ENCODE assay signal across 20 cellular contexts in genomic region chr6:21608610-21609009, GRCh38.
"Had no signal": no experiment of that assay in that cellular context is flagged by ENCODE, and none has a peak within 500 bp of the region (broad histone marks: within the 10 kb centered on the region; RNA-seq: fewer than 3 reads in every experiment).

No MANE protein-coding gene starts in this region.

- DNase-seq: effector memory CD8-positive, alpha-beta T cell; gastrocnemius medialis; left lung; lower lobe of right lung; psoas muscle; retina; right lobe of liver; spleen; stimulated activated CD4-positive, alpha-beta T cell treated with anti-CD3 and anti-CD28 coated beads, Interleukin-15, amount 100 ng/mL, for 24 hours; stimulated activated CD4-positive, alpha-beta T cell treated with anti-CD3 and anti-CD28 coated beads, Interleukin-1b, Interleukin-23, amount 100 ng/mL, for 48 hours; stimulated activated CD4-positive, alpha-beta T cell treated with anti-CD3 and anti-CD28 coated beads, Interleukin-4, amount 100 ng/mL, for 24 hours; tibial artery had no signal

- H3K27me3 ChIP-seq: esophagus muscularis mucosa, gastrocnemius medialis, left lung, neutrophil, right lobe of liver, spleen, tibial artery had no signal

- H3K27ac Mint-ChIP-seq: effector memory CD8-positive, alpha-beta T cell; memory B cell; mesothelial cell of epicardium; stimulated activated memory B cell treated with anti-CD40 and anti-IgM and Interleukin-4, amounts not matched to agents 10 μg/mL and 1 μg/mL and 100 μg/mL, for 72 hours; stimulated activated naive CD8-positive, alpha-beta T cell treated with anti-CD3 and anti-CD28 coated beads, Interleukin-15, Interleukin-2, amounts not matched to agents 100 ng/mL and 50 ng/mL, for 24 hours had no signal

- H3K4me3 ChIP-seq: esophagus muscularis mucosa, gastrocnemius medialis, left lung, lower lobe of right lung, psoas muscle, right lobe of liver, spleen, tibial artery had no signal

- H3K4me1 ChIP-seq: gastrocnemius medialis, lower lobe of right lung, psoas muscle, right lobe of liver had no signal

- H3K9me3 Mint-ChIP-seq: effector memory CD8-positive, alpha-beta T cell; memory B cell; mesothelial cell of epicardium; stimulated activated memory B cell treated with anti-CD40 and anti-IgM and Interleukin-4, amounts not matched to agents 10 μg/mL and 1 μg/mL and 100 μg/mL, for 72 hours; stimulated activated naive CD8-positive, alpha-beta T cell treated with anti-CD3 and anti-CD28 coated beads, Interleukin-15, Interleukin-2, amounts not matched to agents 100 ng/mL and 50 ng/mL, for 24 hours had no signal

- H3K27ac ChIP-seq: epithelial cell of prostate, esophagus muscularis mucosa, gastrocnemius medialis, left lung, lower lobe of right lung, neutrophil, psoas muscle, right lobe of liver, spleen, tibial artery had no signal

- ATAC-seq: effector memory CD8-positive, alpha-beta T cell; gastrocnemius medialis; left lung; psoas muscle; right lobe of liver; stimulated activated memory B cell treated with anti-CD40 and anti-IgM and Interleukin-4, amounts not matched to agents 10 μg/mL and 1 μg/mL and 100 μg/mL, for 72 hours had no signal

- H3K36me3 Mint-ChIP-seq: memory B cell; stimulated activated memory B cell treated with anti-CD40 and anti-IgM and Interleukin-4, amounts not matched to agents 10 μg/mL and 1 μg/mL and 100 μg/mL, for 72 hours had no signal

- H3K4me3 Mint-ChIP-seq: effector memory CD8-positive, alpha-beta T cell; memory B cell; mesothelial cell of epicardium; nephron; stimulated activated memory B cell treated with anti-CD40 and anti-IgM and Interleukin-4, amounts not matched to agents 10 μg/mL and 1 μg/mL and 100 μg/mL, for 72 hours; stimulated activated naive CD8-positive, alpha-beta T cell treated with anti-CD3 and anti-CD28 coated beads, Interleukin-15, Interleukin-2, amounts not matched to agents 100 ng/mL and 50 ng/mL, for 24 hours had no signal

- H3K27me3 Mint-ChIP-seq: memory B cell; stimulated activated memory B cell treated with anti-CD40 and anti-IgM and Interleukin-4, amounts not matched to agents 10 μg/mL and 1 μg/mL and 100 μg/mL, for 72 hours had no signal

- H3K9me3 ChIP-seq: esophagus muscularis mucosa, gastrocnemius medialis, left lung, lower lobe of right lung, neutrophil, psoas muscle, right lobe of liver, spleen, tibial artery had no signal

- H3K36me3 ChIP-seq: esophagus muscularis mucosa, gastrocnemius medialis, left lung, lower lobe of right lung, neutrophil, right lobe of liver, spleen, tibial artery had no signal
